ENCODE assay signal across 8 cellular contexts in the genomic region with DNA sequence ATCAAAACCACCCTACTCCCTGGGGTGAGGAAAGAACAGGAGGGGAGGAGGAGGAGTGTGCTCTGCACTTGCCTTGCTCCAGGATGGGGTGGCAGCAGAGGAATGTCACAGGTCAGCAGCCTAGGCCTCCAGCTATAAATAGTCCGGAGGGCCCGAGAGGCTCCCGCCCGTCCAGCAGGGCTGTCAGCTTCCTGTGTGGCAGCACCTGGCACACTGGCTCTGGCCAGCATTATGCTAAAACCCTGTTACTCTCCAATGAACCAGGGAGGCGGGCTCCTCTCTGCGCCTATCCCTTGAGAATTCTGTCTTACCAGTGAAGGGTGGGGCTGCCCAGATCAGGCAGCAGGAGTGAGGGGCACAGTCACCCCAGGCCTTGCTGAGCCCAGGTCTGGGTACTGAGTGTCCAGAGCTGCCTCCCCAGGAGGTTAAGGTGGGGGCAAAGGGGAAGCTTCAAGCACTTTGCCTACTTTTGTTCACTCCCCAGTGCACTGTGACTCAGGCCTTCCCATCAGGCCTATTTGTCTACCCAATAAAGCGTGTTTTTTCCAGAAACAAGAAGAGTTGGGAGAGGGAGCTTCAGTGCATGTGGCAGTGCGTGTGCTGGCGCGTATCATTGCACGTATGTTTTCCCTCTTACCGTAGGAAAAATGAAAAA. TPM values are rescaled to one million over a fixed set of nuclear protein-coding genes. Genes with fewer than 3 reads are reported as not detected.
DNase-seq lines count a peak whose midpoint lies in the region; ATAC-seq and TF ChIP-seq lines count a peak whose summit lies in the region.

No MANE protein-coding gene starts in this region.

- no peaks in the 10 kb centered on the region for H3K27me3 ChIP-seq in Karpas-422 (ENCODE audit: low read length)
- H3K27me3 ChIP-seq in hepatocyte: no peaks in the 10 kb centered on the region

- H3K9me2 ChIP-seq in Karpas-422 (replicated peaks; ENCODE audit: insufficient read depth, low read length): no peaks in the 10 kb centered on the region
- no peaks in the 10 kb centered on the region for H3K9me2 ChIP-seq in hepatocyte (replicated peaks; ENCODE audit: insufficient read depth)

- H3K9me3 ChIP-seq in Karpas-422 (ENCODE audit: low read length) (no peaks in the 10 kb centered on the region), hepatocyte (ENCODE audit: low read depth) (no peaks in the 10 kb centered on the region)

- H3K4me1 ChIP-seq in Karpas-422 (ENCODE audit: low read length) (peaks cover 31% of the 10 kb centered on the region), hepatocyte (ENCODE audit: insufficient read depth) (peaks cover 24% of the 10 kb centered on the region)

- H3K4me3 Mint-ChIP-seq in activated naive CD8-positive, alpha-beta T cell treated with anti-CD3 and anti-CD28 coated beads, Interleukin-2, amount 10 ng/mL, durations not matched to agents 7 days and 5 days: peak overlapping the region; percentile 100

- peak overlapping the region; percentile 100 for H3K27ac Mint-ChIP-seq in activated naive CD8-positive, alpha-beta T cell treated with anti-CD3 and anti-CD28 coated beads, Interleukin-2, amount 10 ng/mL, durations not matched to agents 7 days and 5 days

- H3K9ac ChIP-seq in Karpas-422 (ENCODE audit: low read length): peak overlapping the region; percentile 76

- H3K4me3 ChIP-seq in Karpas-422 (ENCODE audit: low read length) (peak overlapping the region; percentile 71), hepatocyte (no peak overlapping the region), retinal pigment epithelial cell (ENCODE audit: low read length) (no peak overlapping the region)

- H3K36me3 ChIP-seq in Karpas-422 (ENCODE audit: insufficient read depth, low read length): peaks cover 6% of the 10 kb centered on the region; the same call in 1 of the 2 replicates
- H3K36me3 ChIP-seq in hepatocyte (replicated peaks; ENCODE audit: insufficient read depth, low read depth): no peaks in the 10 kb centered on the region

- 0 out of 2 replicates have a peak, but pooled peaks cover 2% of the 10 kb centered on the region for H4K20me1 ChIP-seq in Karpas-422 (ENCODE audit: insufficient read depth, low read depth, low read length)
- H4K20me1 ChIP-seq in hepatocyte (ENCODE audit: insufficient read depth, poor library complexity, severe bottlenecking): peaks cover 5% of the 10 kb centered on the region

- H3K4me1 Mint-ChIP-seq in activated naive CD8-positive, alpha-beta T cell treated with anti-CD3 and anti-CD28 coated beads, Interleukin-2, amount 10 ng/mL, durations not matched to agents 7 days and 5 days: peaks cover 20% of the 10 kb centered on the region

- peak overlapping the region; percentile 96 for H3K27ac ChIP-seq in Karpas-422 (ENCODE audit: low read length)
- H3K27ac ChIP-seq in hepatocyte: peak overlapping the region; percentile 94

- H2AFZ ChIP-seq in Karpas-422 (ENCODE audit: low read length) (peak overlapping the region; percentile 31; the same call in 1 of the 2 replicates), hepatocyte (peak overlapping the region; percentile 7)

- POLR2A ChIA-PET in activated naive CD8-positive, alpha-beta T cell treated with anti-CD3 and anti-CD28 coated beads, Interleukin-2, amount 10 ng/mL, durations not matched to agents 7 days and 5 days (lab: Charles Lee): interaction anchor here (0.6 to 4.6 kb wide), 20 partner anchors 8 to 916 kb away, joined by 3 to 42 read pairs (median 5); a partner anchor contains a TSS

- H3K36me3 Mint-ChIP-seq in activated naive CD8-positive, alpha-beta T cell treated with anti-CD3 and anti-CD28 coated beads, Interleukin-2, amount 10 ng/mL, durations not matched to agents 7 days and 5 days: peaks cover 12% of the 10 kb centered on the region

- no peaks in the 10 kb centered on the region for H3K27me3 Mint-ChIP-seq in activated naive CD8-positive, alpha-beta T cell treated with anti-CD3 and anti-CD28 coated beads, Interleukin-2, amount 10 ng/mL, durations not matched to agents 7 days and 5 days

- TF ChIP-seq CTCF in hepatocyte (IDR thresholded peaks at IDR 0.05; ENCODE audit: poor library complexity): no peak
- TF ChIP-seq CTCF in retinal pigment epithelial cell (conservative IDR thresholded peaks at IDR 0.05; ENCODE audit: low read depth, low read length): peak; percentile 1

- H3K79me2 ChIP-seq in Karpas-422 (ENCODE audit: low read length) (peaks cover 34% of the 10 kb centered on the region), hepatocyte (peaks cover 30% of the 10 kb centered on the region)

- DNase-seq in NCI-H524 (lab: John Stamatoyannopoulos, UW): peak; percentile 11 to 50
- no peak for DNase-seq in NCI-H524 treated with DMSO at 0.1 percent for 48 hours (lab: John Stamatoyannopoulos, UW)
- DNase-seq in Karpas-422: peak; percentile 95
- peak; percentile 43 for DNase-seq in activated naive CD8-positive, alpha-beta T cell treated with anti-CD3 and anti-CD28 coated beads, Interleukin-2, amount 10 ng/mL, durations not matched to agents 7 days and 5 days
- peak; percentile 70 for DNase-seq in hepatocyte (ENCODE audit: low spot score)
- DNase-seq in retinal pigment epithelial cell (ENCODE audit: low read depth): no peak
- DNase-seq in GDM1 (lab: John Stamatoyannopoulos, UW): no peak

- no peak for ATAC-seq in activated naive CD8-positive, alpha-beta T cell treated with anti-CD3 and anti-CD28 coated beads, Interleukin-2, amount 10 ng/mL, durations not matched to agents 7 days and 5 days (ENCODE audit: low read depth)
- ATAC-seq in HG02610 (IDR thresholded peaks at IDR 0.05; ENCODE audit: unreplicated experiment): no peak

- H3K4me2 ChIP-seq in Karpas-422 (ENCODE audit: low read depth, low read length, poor library complexity, severe bottlenecking) (peak overlapping the region; percentile 99), hepatocyte (peak overlapping the region; percentile 64)

- no peaks in the 10 kb centered on the region for H3K9me3 Mint-ChIP-seq in activated naive CD8-positive, alpha-beta T cell treated with anti-CD3 and anti-CD28 coated beads, Interleukin-2, amount 10 ng/mL, durations not matched to agents 7 days and 5 days

- WGBS in hepatocyte (ENCODE audit: low lambda C conversion rate, missing lambda C conversion rate): 71% methylated on average over 11 of the region's 12 CpGs

RNA-seq across cellular contexts. Expression of a gene that starts 1.1 kb away (rescaled TPM):
- 59.9 and 99.8 TPM in 2 replicates for total RNA-seq in Karpas-422 (2014; rRNA removed; shearing (Covaris generic); ENCODE audit: low replicate concordance)
- total RNA-seq in activated naive CD8-positive, alpha-beta T cell treated with anti-CD3 and anti-CD28 coated beads, Interleukin-2, amount 10 ng/mL, durations not matched to agents 7 days and 5 days: 10 to 100 TPM; 47.5 to 54.2 TPM
- total RNA-seq in hepatocyte: 61.5 and 73.5 TPM in 2 replicates
- 150 and 186 TPM in 2 replicates for polyA plus RNA-seq in hepatocyte

RNA-seq across cellular contexts. Expression of a gene that starts 7.1 kb away (rescaled TPM):
- 1.0 and 1.1 TPM in 2 replicates for total RNA-seq in Karpas-422 (2014; rRNA removed; shearing (Covaris generic); ENCODE audit: low replicate concordance)
- total RNA-seq in activated naive CD8-positive, alpha-beta T cell treated with anti-CD3 and anti-CD28 coated beads, Interleukin-2, amount 10 ng/mL, durations not matched to agents 7 days and 5 days: under 1 TPM; 0.33 to 0.91 TPM
- 46.8 and 64.1 TPM in 2 replicates for total RNA-seq in hepatocyte
- 20.4 and 30.6 TPM in 2 replicates for polyA plus RNA-seq in hepatocyte

RNA-seq across cellular contexts. Expression of a gene that starts 25.7 kb away (rescaled TPM):
- total RNA-seq in Karpas-422 (2014; rRNA removed; shearing (Covaris generic); ENCODE audit: low replicate concordance): 124 and 168 TPM in 2 replicates
- 10 to 100 TPM; 57.2 to 68.1 TPM for total RNA-seq in activated naive CD8-positive, alpha-beta T cell treated with anti-CD3 and anti-CD28 coated beads, Interleukin-2, amount 10 ng/mL, durations not matched to agents 7 days and 5 days
- total RNA-seq in hepatocyte: 33.4 and 44.0 TPM in 2 replicates
- polyA plus RNA-seq in hepatocyte: 26.1 and 27.9 TPM in 2 replicates

RNA-seq across cellular contexts. Expression of a gene that starts 53.5 kb away (rescaled TPM):
- 17.9 and 26.7 TPM in 2 replicates for total RNA-seq in Karpas-422 (2014; rRNA removed; shearing (Covaris generic); ENCODE audit: low replicate concordance)
- total RNA-seq in activated naive CD8-positive, alpha-beta T cell treated with anti-CD3 and anti-CD28 coated beads, Interleukin-2, amount 10 ng/mL, durations not matched to agents 7 days and 5 days: 10 to 100 TPM; 31.3 to 33.3 TPM
- total RNA-seq in hepatocyte: 2.4 and 3.1 TPM in 2 replicates
- 4.6 and 6.7 TPM in 2 replicates for polyA plus RNA-seq in hepatocyte

RNA-seq across cellular contexts. Expression of a gene that starts 56.3 kb away (rescaled TPM):
- 47.7 and 65.9 TPM in 2 replicates for total RNA-seq in Karpas-422 (2014; rRNA removed; shearing (Covaris generic); ENCODE audit: low replicate concordance)
- total RNA-seq in activated naive CD8-positive, alpha-beta T cell treated with anti-CD3 and anti-CD28 coated beads, Interleukin-2, amount 10 ng/mL, durations not matched to agents 7 days and 5 days: 10 to 100 TPM; 47.1 to 53.0 TPM
- 38.8 and 43.3 TPM in 2 replicates for total RNA-seq in hepatocyte
- polyA plus RNA-seq in hepatocyte: 53.3 and 69.0 TPM in 2 replicates

Comparison
In these comparisons a context has a peak if more than half of its experiments do, and no peak if none do; other contexts are left out.
1. DNase-seq: peak in NCI-H524 (2 of 2), Karpas-422 (single experiment), activated naive CD8-positive, alpha-beta T cell treated with anti-CD3 and anti-CD28 coated beads, Interleukin-2, amount 10 ng/mL, durations not matched to agents 7 days and 5 days (single experiment) and hepatocyte (single experiment); none in NCI-H524 treated with DMSO at 0.1 percent for 48 hours (single experiment), retinal pigment epithelial cell (single experiment) and GDM1 (single experiment).
2. RNA of a gene that starts 7.1 kb away (total RNA-seq): 46.8 to 64.1 TPM in hepatocyte; 1.0 to 1.1 TPM in Karpas-422 and 0.33 to 0.91 TPM in activated naive CD8-positive, alpha-beta T cell treated with anti-CD3 and anti-CD28 coated beads, Interleukin-2, amount 10 ng/mL, durations not matched to agents 7 days and 5 days; every median in the first group is over 10 times any median in the second.